Comparison of ENCODE assay signal across 7 cellular contexts in the genomic region with DNA sequence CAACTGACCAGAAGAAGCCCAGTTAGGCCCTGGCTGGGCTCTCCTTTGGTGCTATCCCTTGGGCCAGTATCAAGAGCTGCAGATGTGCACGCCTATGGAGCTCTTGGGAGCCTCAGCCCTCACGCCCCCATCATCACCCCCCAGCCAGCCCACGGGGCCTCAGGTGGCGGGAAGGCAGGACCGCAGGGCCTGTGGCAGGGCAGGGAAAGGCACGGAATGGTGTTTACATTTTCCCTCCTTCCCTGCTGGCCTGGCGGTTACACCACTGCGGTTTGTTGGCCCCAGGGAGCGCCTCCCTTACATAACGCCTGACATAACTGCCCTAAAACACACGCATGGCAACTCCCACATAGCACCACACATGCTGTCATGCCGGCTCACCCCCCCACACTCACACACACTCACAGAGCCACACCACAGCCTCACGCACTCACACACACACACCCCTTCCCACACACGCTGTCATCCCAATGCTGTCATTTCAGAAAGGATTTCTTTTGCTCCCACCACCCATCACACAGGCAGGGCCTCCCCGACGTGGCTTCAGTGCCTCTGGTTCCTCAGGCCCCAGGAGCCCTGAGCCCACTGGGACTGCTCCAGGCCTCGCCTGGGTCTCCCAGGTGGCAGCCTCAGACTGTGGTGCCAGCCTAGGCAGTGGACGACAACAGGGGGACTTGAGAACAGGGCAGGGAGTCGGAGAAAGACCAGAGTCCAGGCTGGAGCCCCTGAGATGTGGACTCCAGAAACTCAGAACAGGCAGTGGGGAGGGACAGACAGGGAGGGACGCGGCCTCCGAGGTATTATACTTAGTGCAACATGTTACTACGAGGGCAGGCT. TPM values are rescaled to one million over a fixed set of nuclear protein-coding genes. Genes with fewer than 3 reads are reported as not detected.
DNase-seq lines count a peak whose midpoint lies in the region; ATAC-seq lines count a peak whose summit lies in the region.

No MANE protein-coding gene starts in this region.

- DNase-seq in KBM-7, result peak; percentile 100
- peak; percentile 71 for DNase-seq in activated CD4-positive, alpha-beta T cell treated with anti-CD3 and anti-CD28 coated beads, Interleukin-2, amount 10 ng/mL, durations not matched to agents 24 days and 14 days
- peak; percentile 47 to 62 (median 58) for DNase-seq in immature natural killer cell
- DNase-seq in stimulated activated naive CD8-positive, alpha-beta T cell treated with anti-CD3 and anti-CD28 coated beads, Interleukin-15, Interleukin-2, amounts not matched to agents 100 U/mL and 50 U/mL, for 24 hours, result peak; percentile 54

- no peak overlapping the region for H3K4me3 Mint-ChIP-seq in activated CD4-positive, alpha-beta T cell treated with anti-CD3 and anti-CD28 coated beads, Interleukin-2, amount 10 ng/mL, durations not matched to agents 24 days and 14 days
- peak overlapping the region; percentile 51 to 77 (median 55) for H3K4me3 Mint-ChIP-seq in immature natural killer cell

- H3K4me1 Mint-ChIP-seq in activated CD4-positive, alpha-beta T cell treated with anti-CD3 and anti-CD28 coated beads, Interleukin-2, amount 10 ng/mL, durations not matched to agents 24 days and 14 days, result peaks cover 23% of the 10 kb centered on the region
- H3K4me1 Mint-ChIP-seq in immature natural killer cell, result peaks cover 51% of the 10 kb centered on the region in 2 donors

- no peak overlapping the region for H3K27ac Mint-ChIP-seq in activated CD4-positive, alpha-beta T cell treated with anti-CD3 and anti-CD28 coated beads, Interleukin-2, amount 10 ng/mL, durations not matched to agents 24 days and 14 days
- H3K27ac Mint-ChIP-seq in immature natural killer cell, result peak overlapping the region; percentile 29 to 92 (median 87)

- H3K27me3 Mint-ChIP-seq in activated CD4-positive, alpha-beta T cell treated with anti-CD3 and anti-CD28 coated beads, Interleukin-2, amount 10 ng/mL, durations not matched to agents 24 days and 14 days, result peaks cover 2% of the 10 kb centered on the region
- peaks cover 3 to 5% (median 5%) of the 10 kb centered on the region in 3 donors for H3K27me3 Mint-ChIP-seq in immature natural killer cell (ENCODE audit: low read depth in 3 of 3)

- H3K36me3 Mint-ChIP-seq in activated CD4-positive, alpha-beta T cell treated with anti-CD3 and anti-CD28 coated beads, Interleukin-2, amount 10 ng/mL, durations not matched to agents 24 days and 14 days (ENCODE audit: low read depth), result no peaks in the 10 kb centered on the region
- peaks cover 0 to 7% (median 5%) of the 10 kb centered on the region in 3 donors for H3K36me3 Mint-ChIP-seq in immature natural killer cell

- peak; percentile 53 for ATAC-seq in stimulated activated naive CD8-positive, alpha-beta T cell treated with anti-CD3 and anti-CD28 coated beads, Interleukin-15, Interleukin-2, amounts not matched to agents 100 U/mL and 50 U/mL, for 24 hours
- no peak for ATAC-seq in HG03469 (IDR thresholded peaks at IDR 0.05; ENCODE audit: unreplicated experiment)
- no peak for ATAC-seq in GM21619 (IDR thresholded peaks at IDR 0.05; ENCODE audit: unreplicated experiment)
- no peak for ATAC-seq in HG03460 (IDR thresholded peaks at IDR 0.05; ENCODE audit: unreplicated experiment)

- intact Hi-C loops in activated CD4-positive, alpha-beta T cell treated with anti-CD3 and anti-CD28 coated beads, Interleukin-2, amount 10 ng/mL, durations not matched to agents 24 days and 14 days (cut with micrococcal nuclease), result no loop called here

- no peaks in the 10 kb centered on the region for H3K9me3 Mint-ChIP-seq in activated CD4-positive, alpha-beta T cell treated with anti-CD3 and anti-CD28 coated beads, Interleukin-2, amount 10 ng/mL, durations not matched to agents 24 days and 14 days
- peaks cover 0 to 3% (median 0%) of the 10 kb centered on the region in 6 donors for H3K9me3 Mint-ChIP-seq in immature natural killer cell

- in situ Hi-C loops in KBM-7 (cut with MboI; ENCODE audit: low pct_unique_long_range_greater_than_20kb, low sequenced_read_pairs), result no loop called here

RNA-seq across cellular contexts. Expression of a gene that starts 15.7 kb away (rescaled TPM):
- 92.8 and 93.1 TPM in 2 replicates for total RNA-seq in activated CD4-positive, alpha-beta T cell treated with anti-CD3 and anti-CD28 coated beads, Interleukin-2, amount 10 ng/mL, durations not matched to agents 24 days and 14 days
- 100 to 1,000 TPM; 166 to 431 (median 274) TPM for polyA plus RNA-seq in immature natural killer cell
